Comparison of ENCODE assay signal across 14 cellular contexts in genomic region chr6:79240509-79240908, GRCh38. TPM values are rescaled to one million over a fixed set of nuclear protein-coding genes. Genes with fewer than 3 reads are reported as not detected.
DNase-seq lines count a peak whose midpoint lies in the region; ATAC-seq and TF ChIP-seq lines count a peak whose summit lies in the region.
"Had no signal": no experiment of that assay in that cellular context is flagged by ENCODE, and none has a peak within 500 bp of the region (broad histone marks: within the 10 kb centered on the region; RNA-seq: fewer than 3 reads in every experiment).

No MANE protein-coding gene starts in this region.

- peak; percentile 35 for ATAC-seq in GM19043 (IDR thresholded peaks at IDR 0.05; ENCODE audit: low read depth, unreplicated experiment)
- peak; percentile 68 for ATAC-seq in HG03175 (IDR thresholded peaks at IDR 0.05; ENCODE audit: unreplicated experiment)
- ATAC-seq in left ventricle myocardium superior = peak; percentile 85
- ATAC-seq: activated CD4-positive, alpha-beta T cell treated with anti-CD3 and anti-CD28 coated beads for 36 hours; activated naive CD8-positive, alpha-beta T cell treated with anti-CD3 and anti-CD28 coated beads, Interleukin-2, amount 50 U/mL, for 24 hours had no signal

- H3K4me3 Mint-ChIP-seq in chondrocyte (ENCODE audit: unreplicated experiment) = no peak overlapping the region
- H3K4me3 Mint-ChIP-seq: activated CD4-positive, alpha-beta T cell treated with anti-CD3 and anti-CD28 coated beads for 36 hours; activated naive CD8-positive, alpha-beta T cell treated with anti-CD3 and anti-CD28 coated beads, Interleukin-2, amount 50 U/mL, for 24 hours had no signal

- no peaks in the 10 kb centered on the region for H3K27me3 Mint-ChIP-seq in chondrocyte (ENCODE audit: low read depth)
- H3K27me3 Mint-ChIP-seq: activated naive CD8-positive, alpha-beta T cell treated with anti-CD3 and anti-CD28 coated beads, Interleukin-2, amount 50 U/mL, for 24 hours had no signal

- intact Hi-C loops in left ventricle myocardium superior (cut with micrococcal nuclease) = no loop called here

- peaks cover 4% of the 10 kb centered on the region for H3K36me3 Mint-ChIP-seq in chondrocyte (ENCODE audit: low read depth)

- no peak overlapping the region for H3K27ac Mint-ChIP-seq in chondrocyte (ENCODE audit: unreplicated experiment)
- H3K27ac Mint-ChIP-seq: activated CD4-positive, alpha-beta T cell treated with anti-CD3 and anti-CD28 coated beads for 36 hours; activated naive CD8-positive, alpha-beta T cell treated with anti-CD3 and anti-CD28 coated beads, Interleukin-2, amount 50 U/mL, for 24 hours had no signal

- TF ChIP-seq CTCF in chondrocyte (IDR thresholded peaks at IDR 0.05) = no peak

- H3K9me3 Mint-ChIP-seq in chondrocyte (ENCODE audit: low read depth) = peaks cover 3% of the 10 kb centered on the region
- H3K9me3 Mint-ChIP-seq: activated naive CD8-positive, alpha-beta T cell treated with anti-CD3 and anti-CD28 coated beads, Interleukin-2, amount 50 U/mL, for 24 hours had no signal

- H3K4me1 Mint-ChIP-seq in chondrocyte (ENCODE audit: low read depth) = no peaks in the 10 kb centered on the region

- DNase-seq in astrocyte of the hippocampus (ENCODE audit: low read depth, low spot score) (peak; percentile 42), left ventricle myocardium superior (no peak), NCI-H1105 (lab: John Stamatoyannopoulos, UW) (no peak), mesenteric fat pad (ENCODE audit: low spot score) (no peak), chondrocyte (ENCODE audit: low spot score) (no peak)
- DNase-seq in activated CD4-positive, CD25-positive, alpha-beta regulatory T cell (lab: John Stamatoyannopoulos, UW) = no peak
- DNase-seq: activated CD4-positive, alpha-beta T cell treated with anti-CD3 and anti-CD28 coated beads for 36 hours; activated naive CD8-positive, alpha-beta T cell treated with anti-CD3 and anti-CD28 coated beads, Interleukin-2, amount 50 U/mL, for 24 hours; activated T-cell treated with anti-CD3 and anti-CD28 coated beads, Interleukin-2, amount 50 U/mL, for 1 hour; colonic mucosa; NCI-H524 treated with DMSO at 0.1 percent for 48 hours; stimulated activated naive CD4-positive, alpha-beta T cell treated with Interleukin-2 at 50 U/mL for 16 hours had no signal

RNA-seq across cellular contexts. Expression of gene HMGN3, which starts 6.0 kb away (rescaled TPM):
- total RNA-seq in left ventricle myocardium superior = 166 TPM
- total RNA-seq in mesenteric fat pad = 37.0 TPM
- total RNA-seq in chondrocyte = 30.8 to 55.5 TPM (median 36.2 TPM) in 3 replicates

Comparison
In these comparisons a context has a peak if more than half of its experiments do, and no peak if none do; other contexts are left out.
1. ATAC-seq: peak in every context shown above with its lines; median percentile 85 in left ventricle myocardium superior; 68 in HG03175; 35 in GM19043.